ENCODE assay signal across 21 cellular contexts in genomic region chr7:147759327-147759943, GRCh38.
DNase-seq lines count a peak whose midpoint lies in the region; ATAC-seq and TF ChIP-seq lines count a peak whose summit lies in the region.
"Had no signal": no experiment of that assay in that cellular context is flagged by ENCODE, and none has a peak within 500 bp of the region (broad histone marks: within the 10 kb centered on the region; RNA-seq: fewer than 3 reads in every experiment).

No MANE protein-coding gene starts in this region.

- H4K20me1 ChIP-seq in BLaER1 treated with 17β-estradiol and CSF1 and Interleukin-3, amounts not matched to agents 10 nM and 100 nM: no peaks in the 10 kb centered on the region

- ATAC-seq in HG02884 (IDR thresholded peaks at IDR 0.05; ENCODE audit: unreplicated experiment) (no peak), GM18868 (IDR thresholded peaks at IDR 0.05; ENCODE audit: unreplicated experiment) (no peak)

- peak overlapping the region; percentile 11 to 74 (median 59); a peak in 19 of 22 replicates for H3K4me2 ChIP-seq in BLaER1 treated with 17β-estradiol and CSF1 and Interleukin-3, amounts not matched to agents 10 nM and 100 nM
- H3K4me2 ChIP-seq: PC-9 had no signal

- H3K4me3 ChIP-seq in AG10803 (ENCODE audit: low read length): no peak overlapping the region
- H3K4me3 ChIP-seq in BLaER1 treated with 17β-estradiol and CSF1 and Interleukin-3, amounts not matched to agents 10 nM and 100 nM: no peak overlapping the region
- H3K4me3 ChIP-seq: GM23248, HAP-1, PC-9 had no signal

- no peaks in the 10 kb centered on the region for H3K9me3 ChIP-seq in BLaER1 treated with 17β-estradiol and CSF1 and Interleukin-3, amounts not matched to agents 10 nM and 100 nM (replicated peaks in 1 of 11)
- H3K9me3 ChIP-seq: Caco-2, HAP-1 had no signal

- H3K27ac ChIP-seq in BLaER1 treated with 17β-estradiol and CSF1 and Interleukin-3, amounts not matched to agents 10 nM and 100 nM: peak overlapping the region in 6 of 11 experiments; percentile 54 to 74 (median 68); a peak in 13 of 22 replicates
- H3K27ac ChIP-seq: GM23248, PC-9, RWPE1 had no signal

- H3K27me3 ChIP-seq in BLaER1 treated with 17β-estradiol and CSF1 and Interleukin-3, amounts not matched to agents 10 nM and 100 nM: no peaks in the 10 kb centered on the region

- H3K36me3 ChIP-seq in BLaER1 treated with 17β-estradiol and CSF1 and Interleukin-3, amounts not matched to agents 10 nM and 100 nM: no peaks in the 10 kb centered on the region
- H3K36me3 ChIP-seq: HAP-1 had no signal

- in situ Hi-C loops in GM13977 (cut with MboI; ENCODE audit: low pct_unique_long_range_greater_than_20kb, low sequenced_read_pairs, unreplicated experiment): no loop called here

- DNase-seq in AG10803 (ENCODE audit: low read depth) (peak; percentile 17), NCI-H69 (lab: John Stamatoyannopoulos, UW) (peak; percentile 92), fibroblast of peridontal ligament (ENCODE audit: extremely low read depth) (peak; percentile 64), NCI-H2227 (lab: John Stamatoyannopoulos, UW; ENCODE audit: unreplicated experiment) (no peak), GM13977 (ENCODE audit: low spot score) (no peak)
- DNase-seq: Caco-2; CD4-positive, alpha-beta memory T cell; DMS 273 treated with DMSO at 0.1 percent for 48 hours; EL; GM23248; IMR-90; NCI-H2029; NCI-H2171; NCI-H524 treated with DMSO at 0.1 percent for 48 hours; PC-9; T-helper 9 cell had no signal

- TF ChIP-seq CTCF in AG10803 (conservative IDR thresholded peaks at IDR 0.05; ENCODE audit: low read length): no peak
- TF ChIP-seq CTCF in GM13977 (IDR thresholded peaks at IDR 0.05; ENCODE audit: extremely low read depth, insufficient read depth, missing control alignments): no peak

- H3K9ac ChIP-seq in BLaER1 treated with 17β-estradiol and CSF1 and Interleukin-3, amounts not matched to agents 10 nM and 100 nM: peak overlapping the region in 3 of 11 experiments; percentile 21 to 27 (median 23); a peak in 2 of 22 replicates
- H3K9ac ChIP-seq: GM23248 had no signal

- H3K4me1 ChIP-seq in BLaER1 treated with 17β-estradiol and CSF1 and Interleukin-3, amounts not matched to agents 10 nM and 100 nM: peaks cover 0 to 46% (median 28%) of the 10 kb centered on the region in 10 experiments; a peak in 18 of 20 replicates
- H3K4me1 ChIP-seq: Caco-2, HAP-1 had no signal

Comparison
In these comparisons a context has a peak if more than half of its experiments do, and no peak if none do; other contexts are left out.
1. DNase-seq: peak in AG10803 (single experiment), NCI-H69 (single experiment) and fibroblast of peridontal ligament (single experiment); none in NCI-H2227 (single experiment) and GM13977 (single experiment).